1 cellular context compared by ENCODE assay signal in the genomic region with DNA sequence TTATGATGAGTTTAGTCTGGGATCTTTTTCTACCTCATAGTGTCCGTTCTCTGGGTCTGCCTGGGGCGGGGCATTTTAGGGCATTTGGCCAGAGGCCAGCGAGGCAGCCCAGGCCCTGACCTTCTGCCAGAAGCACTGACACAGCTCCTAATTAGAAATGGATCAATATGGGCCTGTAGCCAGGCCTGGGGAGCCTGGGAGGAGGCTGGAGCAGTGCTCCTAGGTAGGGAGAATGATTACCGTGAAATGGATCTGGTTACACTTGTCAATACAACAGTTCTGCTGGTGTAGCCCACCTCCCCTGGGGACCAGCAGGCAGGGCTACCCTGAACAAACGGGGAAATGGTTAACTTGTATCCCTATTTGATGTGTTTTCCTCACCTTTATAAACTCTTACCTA.
TF ChIP-seq lines count a peak whose summit lies in the region.

No MANE protein-coding gene starts in this region.

TF ChIP-seq in HepG2, 621 proteins besides CTCF, POLR2A, EP300 and RAD21 (continued from another document and continues in another):
- no peak for TF ChIP-seq THAP9 (CRISPR knock-in tag; IDR thresholded peaks at IDR 0.05; ENCODE audit: borderline replicate concordance)
- TF ChIP-seq SRSF1 (optimal IDR thresholded peaks at IDR 0.05; ENCODE audit: low read depth, low read length) = no peak
- no peak for TF ChIP-seq PLSCR1 (CRISPR knock-in tag; IDR thresholded peaks at IDR 0.05; ENCODE audit: borderline replicate concordance)
- no peak for TF ChIP-seq PITX1 (CRISPR knock-in tag; IDR thresholded peaks at IDR 0.05)
- TF ChIP-seq ATAD3A (CRISPR knock-in tag; IDR thresholded peaks at IDR 0.05) = no peak
- no peak for TF ChIP-seq TCF7 (IDR thresholded peaks at IDR 0.05; ENCODE audit: low read depth)
- no peak for TF ChIP-seq ZNF672 (CRISPR knock-in tag; IDR thresholded peaks at IDR 0.05)
- TF ChIP-seq ZNF354B (CRISPR knock-in tag; IDR thresholded peaks at IDR 0.05) = no peak
- TF ChIP-seq ZNF180 (CRISPR knock-in tag; IDR thresholded peaks at IDR 0.05; ENCODE audit: borderline replicate concordance, low read depth) = no peak
- peak; percentile 31; the same call in 1 of the 2 replicates for TF ChIP-seq ISL2 (CRISPR knock-in tag; IDR thresholded peaks at IDR 0.05)
- TF ChIP-seq SMARCE1 (IDR thresholded peaks at IDR 0.05; ENCODE audit: borderline replicate concordance) = no peak
- no peak for TF ChIP-seq YY1 (IDR thresholded peaks at IDR 0.05; ENCODE audit: insufficient read depth, insufficient replicate concordance, low read depth, low read length)
- peak; percentile 23; the same call in 1 of the 2 replicates for TF ChIP-seq TFDP2 (CRISPR knock-in tag; IDR thresholded peaks at IDR 0.05)
- TF ChIP-seq KLF13 (CRISPR knock-in tag; IDR thresholded peaks at IDR 0.05) = no peak
- TF ChIP-seq FIP1L1 (IDR thresholded peaks at IDR 0.05; ENCODE audit: borderline replicate concordance, insufficient read depth, low read depth, low read length) = no peak
- TF ChIP-seq, protein P1, sequence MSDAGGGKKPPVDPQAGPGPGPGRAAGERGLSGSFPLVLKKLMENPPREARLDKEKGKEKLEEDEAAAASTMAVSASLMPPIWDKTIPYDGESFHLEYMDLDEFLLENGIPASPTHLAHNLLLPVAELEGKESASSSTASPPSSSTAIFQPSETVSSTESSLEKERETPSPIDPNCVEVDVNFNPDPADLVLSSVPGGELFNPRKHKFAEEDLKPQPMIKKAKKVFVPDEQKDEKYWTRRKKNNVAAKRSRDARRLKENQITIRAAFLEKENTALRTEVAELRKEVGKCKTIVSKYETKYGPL (CRISPR knock-in tag; IDR thresholded peaks at IDR 0.05) = no peak
- TF ChIP-seq ZNF574 (CRISPR knock-in tag; IDR thresholded peaks at IDR 0.05) = no peak
- TF ChIP-seq ZNF264 (CRISPR knock-in tag; IDR thresholded peaks at IDR 0.05) = no peak
- TF ChIP-seq, protein P2, sequence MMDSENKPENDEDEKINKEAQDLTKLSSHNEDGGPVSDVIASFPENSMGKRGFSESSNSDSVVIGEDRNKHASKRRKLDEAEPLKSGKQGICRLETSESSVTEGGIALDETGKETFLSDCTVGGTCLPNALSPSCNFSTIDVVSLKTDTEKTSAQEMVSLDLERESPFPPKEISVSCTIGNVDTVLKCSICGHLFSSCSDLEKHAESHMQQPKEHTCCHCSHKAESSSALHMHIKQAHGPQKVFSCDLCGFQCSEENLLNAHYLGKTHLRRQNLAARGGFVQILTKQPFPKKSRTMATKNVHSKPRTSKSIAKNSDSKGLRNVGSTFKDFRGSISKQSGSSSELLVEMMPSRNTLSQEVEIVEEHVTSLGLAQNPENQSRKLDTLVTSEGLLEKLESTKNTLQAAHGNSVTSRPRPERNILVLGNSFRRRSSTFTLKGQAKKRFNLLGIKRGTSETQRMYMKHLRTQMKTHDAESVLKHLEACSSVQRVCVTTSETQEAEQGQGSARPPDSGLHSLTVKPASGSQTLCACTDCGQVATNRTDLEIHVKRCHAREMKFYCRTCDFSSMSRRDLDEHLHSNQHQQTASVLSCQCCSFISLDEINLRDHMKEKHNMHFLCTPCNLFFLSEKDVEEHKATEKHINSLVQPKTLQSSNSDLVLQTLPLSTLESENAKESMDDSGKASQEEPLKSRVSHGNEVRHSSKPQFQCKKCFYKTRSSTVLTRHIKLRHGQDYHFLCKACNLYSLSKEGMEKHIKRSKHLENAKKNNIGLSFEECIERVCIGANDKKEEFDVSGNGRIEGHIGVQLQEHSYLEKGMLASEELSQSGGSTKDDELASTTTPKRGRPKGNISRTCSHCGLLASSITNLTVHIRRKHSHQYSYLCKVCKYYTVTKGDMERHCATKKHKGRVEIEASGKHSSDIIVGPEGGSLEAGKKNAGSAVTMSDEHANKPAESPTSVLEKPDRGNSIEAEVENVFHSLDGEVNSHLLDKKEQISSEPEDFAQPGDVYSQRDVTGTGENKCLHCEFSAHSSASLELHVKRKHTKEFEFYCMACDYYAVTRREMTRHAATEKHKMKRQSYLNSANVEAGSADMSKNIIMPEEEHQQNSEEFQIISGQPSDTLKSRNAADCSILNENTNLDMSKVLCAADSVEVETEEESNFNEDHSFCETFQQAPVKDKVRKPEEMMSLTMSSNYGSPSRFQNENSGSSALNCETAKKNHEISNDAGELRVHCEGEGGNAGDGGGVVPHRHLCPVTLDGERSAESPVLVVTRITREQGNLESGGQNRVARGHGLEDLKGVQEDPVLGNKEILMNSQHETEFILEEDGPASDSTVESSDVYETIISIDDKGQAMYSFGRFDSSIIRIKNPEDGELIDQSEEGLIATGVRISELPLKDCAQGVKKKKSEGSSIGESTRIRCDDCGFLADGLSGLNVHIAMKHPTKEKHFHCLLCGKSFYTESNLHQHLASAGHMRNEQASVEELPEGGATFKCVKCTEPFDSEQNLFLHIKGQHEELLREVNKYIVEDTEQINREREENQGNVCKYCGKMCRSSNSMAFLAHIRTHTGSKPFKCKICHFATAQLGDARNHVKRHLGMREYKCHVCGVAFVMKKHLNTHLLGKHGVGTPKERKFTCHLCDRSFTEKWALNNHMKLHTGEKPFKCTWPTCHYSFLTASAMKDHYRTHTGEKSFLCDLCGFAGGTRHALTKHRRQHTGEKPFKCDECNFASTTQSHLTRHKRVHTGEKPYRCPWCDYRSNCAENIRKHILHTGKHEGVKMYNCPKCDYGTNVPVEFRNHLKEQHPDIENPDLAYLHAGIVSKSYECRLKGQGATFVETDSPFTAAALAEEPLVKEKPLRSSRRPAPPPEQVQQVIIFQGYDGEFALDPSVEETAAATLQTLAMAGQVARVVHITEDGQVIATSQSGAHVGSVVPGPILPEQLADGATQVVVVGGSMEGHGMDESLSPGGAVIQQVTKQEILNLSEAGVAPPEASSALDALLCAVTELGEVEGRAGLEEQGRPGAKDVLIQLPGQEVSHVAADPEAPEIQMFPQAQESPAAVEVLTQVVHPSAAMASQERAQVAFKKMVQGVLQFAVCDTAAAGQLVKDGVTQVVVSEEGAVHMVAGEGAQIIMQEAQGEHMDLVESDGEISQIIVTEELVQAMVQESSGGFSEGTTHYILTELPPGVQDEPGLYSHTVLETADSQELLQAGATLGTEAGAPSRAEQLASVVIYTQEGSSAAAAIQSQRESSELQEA (CRISPR knock-in tag; IDR thresholded peaks at IDR 0.05; ENCODE audit: not compliant biosample characterization) = no peak
- TF ChIP-seq ZNF552 (CRISPR knock-in tag; IDR thresholded peaks at IDR 0.05; ENCODE audit: borderline replicate concordance) = no peak
- peak; percentile 81 for TF ChIP-seq RBM22 (optimal IDR thresholded peaks at IDR 0.05; ENCODE audit: low read length)
- peak; percentile 25; the same call in 1 of the 2 replicates for TF ChIP-seq ZBTB34 (CRISPR knock-in tag; IDR thresholded peaks at IDR 0.05)
- no peak for TF ChIP-seq SUZ12 (IDR thresholded peaks at IDR 0.05; ENCODE audit: low read depth, low read length)
- no peak for TF ChIP-seq RELA (CRISPR knock-in tag; IDR thresholded peaks at IDR 0.05)
- TF ChIP-seq ZNF530 (CRISPR knock-in tag; IDR thresholded peaks at IDR 0.05; ENCODE audit: low read depth) = no peak
- TF ChIP-seq ZNF564 (CRISPR knock-in tag; IDR thresholded peaks at IDR 0.05) = no peak
- TF ChIP-seq SPEN (CRISPR knock-in tag; IDR thresholded peaks at IDR 0.05; ENCODE audit: low read depth) = no peak
- no peak for TF ChIP-seq ZNF414 (CRISPR knock-in tag; IDR thresholded peaks at IDR 0.05)
- no peak for TF ChIP-seq SKIL (CRISPR knock-in tag; IDR thresholded peaks at IDR 0.05; ENCODE audit: borderline replicate concordance)
